24 cellular contexts compared by ENCODE assay signal in genomic region chr1:201543871-201544521, GRCh38. TPM values are rescaled to one million over a fixed set of nuclear protein-coding genes. Genes with fewer than 3 reads are reported as not detected.
DNase-seq lines count a peak whose midpoint lies in the region; ATAC-seq and TF ChIP-seq lines count a peak whose summit lies in the region.
"Had no signal": no experiment of that assay in that cellular context is flagged by ENCODE, and none has a peak within 500 bp of the region (broad histone marks: within the 10 kb centered on the region; RNA-seq: fewer than 3 reads in every experiment).

No MANE protein-coding gene starts in this region.

- TF ChIP-seq CTCF in choroid plexus epithelial cell (conservative IDR thresholded peaks at IDR 0.05; ENCODE audit: low read depth, low read length) (no peak), neural progenitor cell (IDR thresholded peaks at IDR 0.05) (no peak)

- peaks cover 4% of the 10 kb centered on the region for H3K36me3 Mint-ChIP-seq in neural progenitor cell
- H3K36me3 Mint-ChIP-seq: activated CD8-positive, alpha-beta memory T cell treated with anti-CD3 and anti-CD28 coated beads, Interleukin-2, amount 10 ng/mL, durations not matched to agents 7 days and 5 days; natural killer cell had no signal

- no peak overlapping the region for H3K9ac ChIP-seq in neural progenitor cell

- peak overlapping the region; percentile 30 for H3K4me2 ChIP-seq in neural progenitor cell
- H3K4me2 ChIP-seq: hepatocyte had no signal

- H3K4me3 ChIP-seq in ACC112 (ENCODE audit: low read depth, low read length) (peak overlapping the region; percentile 92), choroid plexus epithelial cell (ENCODE audit: low read depth, low read length) (no peak overlapping the region), neural progenitor cell (no peak overlapping the region)
- H3K4me3 ChIP-seq: hepatocyte, upper lobe of left lung had no signal

- peaks cover 13% of the 10 kb centered on the region for H4K20me1 ChIP-seq in neural progenitor cell (ENCODE audit: low read depth)

- H3K9me3 Mint-ChIP-seq in neural progenitor cell: no peaks in the 10 kb centered on the region
- H3K9me3 Mint-ChIP-seq: activated T-helper 2 cell treated with anti-CD3 and anti-CD28 coated beads, Interferon-gamma antibody, Interleukin-2, Interleukin-4, amounts not matched to agents 10 μg/mL and 5 μg/mL and 100 μg/mL, durations not matched to agents 14 hours and 24 hours and 36 hours; natural killer cell; T-helper 2 cell treated with Interferon-gamma antibody and Interleukin-4, amounts not matched to agents 5 μg/mL and 100 μg/mL, for 36 hours had no signal

- peaks cover 37% of the 10 kb centered on the region for H3K4me1 Mint-ChIP-seq in neural progenitor cell

- H3K79me2 ChIP-seq in ACC112 (ENCODE audit: control insufficient read depth, insufficient read depth, low read length, unreplicated experiment) (peaks cover 94% of the 10 kb centered on the region), neural progenitor cell (ENCODE audit: low read depth) (no peaks in the 10 kb centered on the region)

- H3K36me3 ChIP-seq in ACC112 (ENCODE audit: insufficient read depth, low read length) (no peaks in the 10 kb centered on the region), neural progenitor cell (no peaks in the 10 kb centered on the region)
- H3K36me3 ChIP-seq: upper lobe of left lung had no signal

- ATAC-seq in GM18870 (IDR thresholded peaks at IDR 0.05; ENCODE audit: unreplicated experiment): no peak
- ATAC-seq: activated CD8-positive, alpha-beta memory T cell treated with anti-CD3 and anti-CD28 coated beads, Interleukin-2, amount 10 ng/mL, durations not matched to agents 7 days and 5 days; natural killer cell had no signal

- peaks cover 21% of the 10 kb centered on the region for H3F3A ChIP-seq in neural progenitor cell (ENCODE audit: low read depth)

- H3K27ac ChIP-seq in ACC112 (ENCODE audit: low read depth, low read length) (peak overlapping the region; percentile 95), neural progenitor cell (no peak overlapping the region)
- H3K27ac ChIP-seq: hepatocyte had no signal

- DNase-seq in HCEC 1CT (peak; percentile 32), choroid plexus epithelial cell (ENCODE audit: low read depth) (peak; percentile 32), neural progenitor cell (ENCODE audit: low spot score) (no peak), foreskin melanocyte (no peak), RKO (ENCODE audit: low spot score) (no peak), nucleus accumbens (lab: John Stamatoyannopoulos, UW) (no peak)
- DNase-seq: activated CD8-positive, alpha-beta memory T cell treated with anti-CD3 and anti-CD28 coated beads, Interleukin-2, amount 10 ng/mL, durations not matched to agents 7 days and 5 days; Caco-2; central memory CD4-positive, alpha-beta T cell; kidney; natural killer cell; NCI-H1105 treated with DMSO at 0.1 percent for 48 hours; NCI-H2107; NCI-H526; SIG-M5; stimulated activated CD4-positive, alpha-beta T cell treated with anti-CD3 and anti-CD28 coated beads, Interleukin-15, amount 100 ng/mL, for 24 hours; stimulated activated naive CD4-positive, alpha-beta T cell; upper lobe of left lung had no signal

- peak overlapping the region; percentile 18 for H3K4me3 Mint-ChIP-seq in neural progenitor cell
- H3K4me3 Mint-ChIP-seq: activated CD8-positive, alpha-beta memory T cell treated with anti-CD3 and anti-CD28 coated beads, Interleukin-2, amount 10 ng/mL, durations not matched to agents 7 days and 5 days; memory B cell; natural killer cell; T-helper 2 cell treated with Interferon-gamma antibody and Interleukin-4, amounts not matched to agents 5 μg/mL and 100 μg/mL, for 36 hours had no signal

- no peak overlapping the region for H3K27ac Mint-ChIP-seq in neural progenitor cell
- H3K27ac Mint-ChIP-seq: activated CD8-positive, alpha-beta memory T cell treated with anti-CD3 and anti-CD28 coated beads, Interleukin-2, amount 10 ng/mL, durations not matched to agents 7 days and 5 days; activated T-helper 2 cell treated with anti-CD3 and anti-CD28 coated beads, Interferon-gamma antibody, Interleukin-2, Interleukin-4, amounts not matched to agents 10 μg/mL and 5 μg/mL and 100 μg/mL, durations not matched to agents 14 hours and 24 hours and 36 hours; memory B cell; natural killer cell; T-helper 2 cell treated with Interferon-gamma antibody and Interleukin-4, amounts not matched to agents 5 μg/mL and 100 μg/mL, for 36 hours had no signal

- peaks cover 23% of the 10 kb centered on the region for H3K27me3 Mint-ChIP-seq in neural progenitor cell (ENCODE audit: insufficient read depth, low read depth)

- H3K4me1 ChIP-seq in ACC112 (ENCODE audit: control insufficient read depth, insufficient read depth, low read length, unreplicated experiment): peaks cover 43% of the 10 kb centered on the region
- H3K4me1 ChIP-seq in neural progenitor cell: peaks cover 35% of the 10 kb centered on the region
- H3K4me1 ChIP-seq: Caco-2 had no signal

- no peaks in the 10 kb centered on the region for H3K9me3 ChIP-seq in neural progenitor cell (ENCODE audit: low read depth)
- H3K9me3 ChIP-seq: Caco-2, upper lobe of left lung had no signal

- H2AFZ ChIP-seq in ACC112 (ENCODE audit: low read length, unreplicated experiment) (peak overlapping the region; percentile 4), neural progenitor cell (replicated peaks) (no peak overlapping the region)
- H2AFZ ChIP-seq: hepatocyte had no signal

- H3K27me3 ChIP-seq in ACC112 (ENCODE audit: insufficient read depth, low read length) (no peaks in the 10 kb centered on the region), neural progenitor cell (peaks cover 53% of the 10 kb centered on the region)

RNA-seq across cellular contexts. Expression of gene NAV1, which starts 5.1 kb away (rescaled TPM):
- total RNA-seq in neural progenitor cell (ENCODE audit: low replicate concordance): 60.7 and 83.0 TPM in 2 replicates

RNA-seq across cellular contexts. Expression of gene CSRP1, which starts 37.1 kb away (rescaled TPM):
- total RNA-seq in neural progenitor cell (ENCODE audit: low replicate concordance): 2.5 and 4.1 TPM in 2 replicates

Comparison
In these comparisons a context has a peak if more than half of its experiments do, and no peak if none do; other contexts are left out.
1. DNase-seq: peak in HCEC 1CT (single experiment) and choroid plexus epithelial cell (single experiment); none in neural progenitor cell (single experiment), foreskin melanocyte (single experiment), RKO (single experiment) and nucleus accumbens (0 of 56).